Comparison of ENCODE assay signal across 8 cellular contexts in genomic region chr20:36439040-36439730, GRCh38.
DNase-seq lines count a peak whose midpoint lies in the region; ATAC-seq and TF ChIP-seq lines count a peak whose summit lies in the region.

No MANE protein-coding gene starts in this region.

- no peak overlapping the region for H3K4me3 ChIP-seq in Caco-2 (ENCODE audit: low read depth, low read length)
- H3K4me3 ChIP-seq in RWPE2 (ENCODE audit: severe bottlenecking), result no peak overlapping the region

- H3K4me1 ChIP-seq in Caco-2 (peaks cover 3% of the 10 kb centered on the region; the same call in 1 of the 2 replicates), RWPE2 (ENCODE audit: insufficient read depth, poor library complexity, severe bottlenecking) (no peaks in the 10 kb centered on the region)

- H3K36me3 ChIP-seq in Caco-2 (ENCODE audit: control insufficient read depth, insufficient read depth, low read length) (no peaks in the 10 kb centered on the region), RWPE2 (ENCODE audit: low read depth) (no peaks in the 10 kb centered on the region)

- peak; percentile 60 for ATAC-seq in RWPE2 (ENCODE audit: low read depth)
- ATAC-seq in HG02623 (IDR thresholded peaks at IDR 0.05; ENCODE audit: unreplicated experiment), result no peak
- no peak for ATAC-seq in HG03039 (IDR thresholded peaks at IDR 0.05; ENCODE audit: unreplicated experiment)

- H3K36me3 Mint-ChIP-seq in Caco-2 (ENCODE audit: insufficient read depth, unreplicated experiment), result no peaks in the 10 kb centered on the region

- POLR2A ChIA-PET in Caco-2 (lab: Charles Lee), result no interaction called here

- no peak overlapping the region for H3K27ac ChIP-seq in RWPE2 (ENCODE audit: poor library complexity, severe bottlenecking)

- intact Hi-C loops in Caco-2 (cut with micrococcal nuclease; ENCODE audit: unreplicated experiment), result loop anchor here (1.0 to 5.0 kb wide), 6 partner anchors 166 to 447 kb away; no protein-coding TSS in a partner anchor

- no peaks in the 10 kb centered on the region for H3K9me3 Mint-ChIP-seq in Caco-2 (ENCODE audit: unreplicated experiment)

- no peaks in the 10 kb centered on the region for H3K27me3 Mint-ChIP-seq in Caco-2 (ENCODE audit: insufficient read depth, unreplicated experiment)

- DNase-seq in Caco-2 (peak; percentile 88 to 94), HUDEP-2 (lab: John Stamatoyannopoulos, UW; ENCODE audit: unreplicated experiment in 76 of 76) (peak in 43 of 76 experiments; percentile 3 to 58 (median 28)), RWPE2 (ENCODE audit: low spot score) (peak; percentile 90), activated gamma-delta T cell treated with Interleukin-2 at 50 U/mL for 16 hours (peak; percentile 59), germinal center (ENCODE audit: low spot score) (peak; percentile 71), pons (ENCODE audit: low spot score) (peak; percentile 30)

- BruUV-seq in Caco-2 (replicated peaks; lab: Mats Ljungman, UMichigan), result no TSS peak

- no peak overlapping the region for H3K4me3 Mint-ChIP-seq in Caco-2 (ENCODE audit: unreplicated experiment)

- CTCF ChIA-PET in Caco-2 (lab: Charles Lee), result interaction anchor here (0.6 to 2.8 kb wide), 37 partner anchors 9 to 484 kb away, joined by 3 to 59 read pairs (median 4); a partner anchor contains a TSS

- TF ChIP-seq CTCF in Caco-2 (IDR thresholded peaks at IDR 0.05; ENCODE audit: insufficient read depth in 1 of 2, low read depth in 1 of 2, low read length in 1 of 2, severe bottlenecking in 1 of 2, unreplicated experiment in 1 of 2) (peak; percentile 99 to 100), RWPE2 (IDR thresholded peaks at IDR 0.05; ENCODE audit: poor library complexity, severe bottlenecking) (peak; percentile 100)

- peaks cover 11% of the 10 kb centered on the region for H3K4me1 Mint-ChIP-seq in Caco-2 (ENCODE audit: low read depth, unreplicated experiment)

- H3K27ac Mint-ChIP-seq in Caco-2 (ENCODE audit: unreplicated experiment), result no peak overlapping the region

- H3K27me3 ChIP-seq in Caco-2 (replicated peaks; ENCODE audit: control insufficient read depth, insufficient read depth, low read length), result no peaks in the 10 kb centered on the region
- no peaks in the 10 kb centered on the region for H3K27me3 ChIP-seq in RWPE2 (ENCODE audit: insufficient read depth, poor library complexity, severe bottlenecking)

- no peaks in the 10 kb centered on the region for H3K9me3 ChIP-seq in Caco-2
- H3K9me3 ChIP-seq in RWPE2 (ENCODE audit: severe bottlenecking), result no peaks in the 10 kb centered on the region

Comparison
In these comparisons a context has a peak if more than half of its experiments do, and no peak if none do; other contexts are left out.
1. DNase-seq: peak in every context shown above with its lines; median percentile 91 in Caco-2; 90 in RWPE2; 71 in germinal center; 59 in activated gamma-delta T cell treated with Interleukin-2 at 50 U/mL for 16 hours; 30 in pons; 28 in HUDEP-2.